In genomic region chr1:204834752-204835151, GRCh38 we compare ENCODE assay signal across 17 cellular contexts. TPM values are rescaled to one million over a fixed set of nuclear protein-coding genes. Genes with fewer than 3 reads are reported as not detected.
DNase-seq lines count a peak whose midpoint lies in the region; ATAC-seq and TF ChIP-seq lines count a peak whose summit lies in the region.
"Had no signal": no experiment of that assay in that cellular context is flagged by ENCODE, and none has a peak within 500 bp of the region (broad histone marks: within the 10 kb centered on the region; RNA-seq: fewer than 3 reads in every experiment).

No MANE protein-coding gene starts in this region.

- H3K9ac ChIP-seq in iPS-20b (ENCODE audit: low read depth, low read length) (no peak overlapping the region), SK-N-SH (no peak overlapping the region)
- H3K9ac ChIP-seq: GM23248 had no signal

- peak overlapping the region in 3 of 5 experiments; percentile 30 to 71 (median 33) for H3K27ac Mint-ChIP-seq in brain
- H3K27ac Mint-ChIP-seq: B cell; CD4-positive, alpha-beta T cell; HFFc6 had no signal

- H3K9me3 ChIP-seq in iPS-20b (ENCODE audit: insufficient read depth, low read depth, low read length) (no peaks in the 10 kb centered on the region), SK-N-SH (no peaks in the 10 kb centered on the region), right lobe of liver (no peaks in the 10 kb centered on the region)

- peaks cover 0 to 7% (median 0%) of the 10 kb centered on the region in 5 experiments for H3K9me3 Mint-ChIP-seq in brain
- H3K9me3 Mint-ChIP-seq: CD4-positive, alpha-beta T cell; HFFc6 had no signal

- H3K4me2 ChIP-seq in SK-N-SH = no peak overlapping the region

- H4K20me1 ChIP-seq in SK-N-SH (ENCODE audit: insufficient read depth) = peaks cover 5% of the 10 kb centered on the region; the same call in 1 of the 2 replicates

- H3K27me3 Mint-ChIP-seq in brain = peaks cover 10% of the 10 kb centered on the region

- ATAC-seq in right lobe of liver (no peak), HG02610 (IDR thresholded peaks at IDR 0.05; ENCODE audit: unreplicated experiment) (no peak)
- ATAC-seq: GM12878 had no signal

- CTCF ChIA-PET in SK-N-SH (lab: Yijun Ruan, JAX) = interaction anchor here (0.6 to 21.2 kb wide), 5 partner anchors 17 to 107 kb away, joined by 3 to 291 read pairs (median 4); no protein-coding TSS in a partner anchor

- no peak for TF ChIP-seq CTCF in brain (conservative IDR thresholded peaks at IDR 0.05)
- TF ChIP-seq CTCF in SK-N-SH (IDR thresholded peaks at IDR 0.05) = no peak
- no peak for TF ChIP-seq CTCF in right lobe of liver (IDR thresholded peaks at IDR 0.05)

- H3K79me2 ChIP-seq in SK-N-SH (ENCODE audit: insufficient read depth) = no peaks in the 10 kb centered on the region

- POLR2A ChIA-PET in SK-N-SH (lab: Yijun Ruan, JAX) = no interaction called here

- WGBS in SK-N-SH (ENCODE audit: low lambda C conversion rate) = 40% methylated on average over 4 of the region's 4 CpGs
- WGBS in right lobe of liver (ENCODE audit: insufficient coverage, low coverage, low lambda C conversion rate, missing lambda C conversion rate) = 34% methylated on average over 3 of the region's 4 CpGs

- TF ChIP-seq EP300 in SK-N-SH (IDR thresholded peaks at IDR 0.05; ENCODE audit: borderline replicate concordance in 1 of 2, low read depth in 1 of 2, low read length in 1 of 2) = no peak

- H3K27ac ChIP-seq in iPS-20b (ENCODE audit: low read length) = no peak overlapping the region
- H3K27ac ChIP-seq in SK-N-SH (ENCODE audit: low read depth in 2 of 2, low read length in 1 of 2) = no peak overlapping the region
- H3K27ac ChIP-seq in right lobe of liver = no peak overlapping the region
- H3K27ac ChIP-seq: GM23248 had no signal

- H3K36me3 Mint-ChIP-seq in brain = peaks cover 7% of the 10 kb centered on the region

- no peak overlapping the region for H2AFZ ChIP-seq in SK-N-SH (ENCODE audit: low read depth)
- H2AFZ ChIP-seq: GM23248 had no signal

- peaks cover 90% of the 10 kb centered on the region for H3K4me1 Mint-ChIP-seq in brain
- H3K4me1 Mint-ChIP-seq: B cell had no signal

- H3K27me3 ChIP-seq in H7 (ENCODE audit: control insufficient read depth, insufficient read depth, low read length) (peaks cover 1% of the 10 kb centered on the region; the same call in 1 of the 2 replicates), iPS-20b (ENCODE audit: insufficient read depth, low read length) (peaks cover 13% of the 10 kb centered on the region), SK-N-SH (ENCODE audit: insufficient read depth) (no peaks in the 10 kb centered on the region), right lobe of liver (no peaks in the 10 kb centered on the region)

- no peak for TF ChIP-seq RAD21 in SK-N-SH (IDR thresholded peaks at IDR 0.05; ENCODE audit: low read length)

- intact Hi-C loops in right lobe of liver (cut with DNase I) = no loop called here

- DNase-seq in H7 (peak; percentile 38), NAMALWA (ENCODE audit: low spot score) (peak; percentile 34), SK-N-SH (no peak), right lobe of liver (no peak), retina (no peak)
- DNase-seq: C1 segment of cervical spinal cord; CD4-positive, alpha-beta T cell; DMS79; GM23248; HCEC 1CT; HFFc6 had no signal

- H3K4me3 Mint-ChIP-seq in brain = peak overlapping the region in 4 of 5 experiments; percentile 30 to 62 (median 61)
- H3K4me3 Mint-ChIP-seq: B cell; CD4-positive, alpha-beta T cell; HFFc6 had no signal

- no peaks in the 10 kb centered on the region for H3K36me3 ChIP-seq in H7 (replicated peaks; ENCODE audit: control insufficient read depth, insufficient read depth, low read length)
- no peaks in the 10 kb centered on the region for H3K36me3 ChIP-seq in iPS-20b (ENCODE audit: insufficient read depth, low read depth, low read length)
- no peaks in the 10 kb centered on the region for H3K36me3 ChIP-seq in SK-N-SH (replicated peaks in 1 of 2; ENCODE audit: control insufficient read depth in 1 of 2, insufficient read depth in 2 of 2, low read length in 1 of 2)
- no peaks in the 10 kb centered on the region for H3K36me3 ChIP-seq in right lobe of liver

- H3F3A ChIP-seq in SK-N-SH (replicated peaks; ENCODE audit: insufficient read depth) = no peaks in the 10 kb centered on the region

- no peaks in the 10 kb centered on the region for H3K9me2 ChIP-seq in SK-N-SH

- TF ChIP-seq POLR2A in right lobe of liver (IDR thresholded peaks at IDR 0.05) = no peak

- H3K4me1 ChIP-seq in iPS-20b (ENCODE audit: insufficient read depth, low read length) = peaks cover 15% of the 10 kb centered on the region; the same call in 1 of the 2 replicates
- H3K4me1 ChIP-seq in SK-N-SH (ENCODE audit: control insufficient read depth in 1 of 2, insufficient read depth in 2 of 2, low read depth in 1 of 2, low read length in 1 of 2) = peaks cover 0 to 2% of the 10 kb centered on the region in 2 experiments; a peak in 1 of 4 replicates
- no peaks in the 10 kb centered on the region for H3K4me1 ChIP-seq in right lobe of liver

- H3K4me3 ChIP-seq in H7 (ENCODE audit: insufficient read depth, low read depth, low read length) (no peak overlapping the region), iPS-20b (ENCODE audit: low read length) (peak overlapping the region; percentile 14; the same call in 1 of the 2 replicates), SK-N-SH (ENCODE audit: low read depth in 2 of 2, low read length in 1 of 2) (no peak overlapping the region), right lobe of liver (no peak overlapping the region)
- H3K4me3 ChIP-seq: GM12878, GM23248 had no signal

TF ChIP-seq in SK-N-SH, 30 proteins besides CTCF, POLR2A, EP300 and RAD21:
- TF ChIP-seq RCOR1 (IDR thresholded peaks at IDR 0.05; ENCODE audit: low read length) (no peak), CHD2 (IDR thresholded peaks at IDR 0.05; ENCODE audit: low read length, partially characterized antibody) (no peak), IRF3 (IDR thresholded peaks at IDR 0.05; ENCODE audit: low read depth, low read length) (no peak), SMC3 (IDR thresholded peaks at IDR 0.05; ENCODE audit: low read depth, low read length) (no peak), NRF1 (IDR thresholded peaks at IDR 0.05; ENCODE audit: low read depth, low read length) (no peak), ZBTB33 (IDR thresholded peaks at IDR 0.05; ENCODE audit: borderline replicate concordance, low read depth) (no peak), SIN3A (IDR thresholded peaks at IDR 0.05; ENCODE audit: borderline replicate concordance, low read depth, low read length) (no peak), REST (IDR thresholded peaks at IDR 0.05; ENCODE audit: low read depth, low read length) (no peak), RFX5 (IDR thresholded peaks at IDR 0.05; ENCODE audit: low read length) (no peak), POLR2AphosphoS5 (IDR thresholded peaks at IDR 0.05; ENCODE audit: low read depth, low read length) (no peak)

RNA-seq across cellular contexts. Expression of gene NFASC, which starts 35.9 kb away (rescaled TPM):
- 22.4 and 23.6 TPM in 2 replicates for total RNA-seq in H7 (2014; rRNA removed; shearing (Covaris generic))
- 54.4 TPM for polyA plus RNA-seq in brain (ENCODE audit: insufficient read depth, low read depth, low replicate concordance)
- polyA plus RNA-seq in SK-N-SH (2012; rRNA removed) = 4.6 and 6.0 TPM in 2 replicates
- 2.2 and 3.3 TPM in 2 replicates for polyA plus RNA-seq in SK-N-SH (2012; cell fraction: cytosol; rRNA removed)
- polyA plus RNA-seq in SK-N-SH (2012; cell fraction: nucleus; rRNA removed) = 11.5 and 11.6 TPM in 2 replicates
- 1 to 10 TPM; 3.2 to 7.8 (median 5.6) TPM for total RNA-seq in right lobe of liver
- total RNA-seq: CD4-positive, alpha-beta T cell; G401 had no signal

Comparison
In these comparisons a context has a peak if more than half of its experiments do, and no peak if none do; other contexts are left out.
1. DNase-seq: peak in H7 (single experiment) and NAMALWA (single experiment); none in SK-N-SH (single experiment), right lobe of liver (0 of 3) and retina (single experiment).